In the genomic region with DNA sequence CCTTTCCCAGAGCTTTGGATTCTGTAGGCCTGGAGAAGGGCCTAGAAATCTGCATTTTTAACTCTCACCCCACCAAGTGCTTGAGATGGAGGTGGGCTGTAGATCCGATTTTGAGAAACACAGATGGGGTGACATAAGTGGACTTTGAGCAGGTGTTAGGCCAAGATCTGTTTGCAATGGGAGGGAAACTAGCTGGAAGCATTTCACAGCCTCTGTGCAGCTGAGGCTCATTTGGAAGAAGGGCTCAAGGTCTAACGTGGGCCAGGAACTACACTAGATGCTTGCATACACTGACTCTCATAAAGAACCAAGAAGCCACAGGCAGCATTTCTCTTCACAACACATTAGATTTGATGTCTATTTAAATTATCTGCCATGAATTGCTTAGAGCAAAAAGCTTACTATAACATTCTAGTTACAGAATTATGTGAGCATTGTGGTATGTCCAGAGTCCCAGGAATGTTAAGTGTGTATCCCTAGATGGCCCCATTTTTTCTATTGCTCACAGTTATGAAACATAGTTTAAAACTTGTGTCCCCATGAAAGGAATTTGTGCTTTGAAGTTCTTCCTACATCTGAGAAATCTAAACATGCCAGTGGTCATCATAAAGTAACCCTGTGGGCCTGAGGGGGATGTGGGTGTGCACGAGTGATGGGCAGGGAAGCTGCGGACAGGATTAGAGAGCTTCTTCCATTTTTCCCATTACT, we compare ENCODE assay signal across 10 cellular contexts.
A peak's percentile ranks its signal among the peaks of the same experiment; 100 is the strongest.
DNase-seq lines count a peak whose midpoint lies in the region; ATAC-seq and TF ChIP-seq lines count a peak whose summit lies in the region.
"Had no signal": no experiment of that assay in that cellular context is flagged by ENCODE, and none has a peak within 500 bp of the region (broad histone marks: within the 10 kb centered on the region; RNA-seq: fewer than 3 reads in every experiment).

No MANE protein-coding gene starts in this region.

- H3K79me1 ChIP-seq in mesenchymal stem cell (replicated peaks; ENCODE audit: low read length, poor library complexity, severe bottlenecking): no peaks in the 10 kb centered on the region

- CTCF ChIA-PET in AG04449 (lab: Yijun Ruan, JAX): interaction anchor here (0.7 to 4.6 kb wide), 18 partner anchors 9 to 320 kb away, joined by 3 to 25 read pairs (median 5); no protein-coding TSS in a partner anchor
- CTCF ChIA-PET in activated CD4-positive, alpha-beta T cell treated with anti-CD3 and anti-CD28 coated beads, Interleukin-2, amount 10 ng/mL, durations not matched to agents 7 days and 5 days (lab: Charles Lee): interaction anchor here (0.6 to 4.7 kb wide), 12 partner anchors 9 to 1490 kb away, joined by 3 to 22 read pairs (median 4); a partner anchor contains a TSS

- H3K9me3 Mint-ChIP-seq in brain: peaks cover 0 to 2% (median 0%) of the 10 kb centered on the region in 5 experiments
- peaks cover 9% of the 10 kb centered on the region for H3K9me3 Mint-ChIP-seq in activated CD4-positive, alpha-beta T cell treated with anti-CD3 and anti-CD28 coated beads, Interleukin-2, amount 10 ng/mL, durations not matched to agents 7 days and 5 days

- H3K27ac ChIP-seq in mesenchymal stem cell (ENCODE audit: low read length, poor library complexity, severe bottlenecking) (peak overlapping the region; percentile 84), uterus (no peak overlapping the region)

- peak overlapping the region; percentile 8 to 26 for H3K18ac ChIP-seq in mesenchymal stem cell (ENCODE audit: low read depth in 1 of 2, low read length in 2 of 2)

- no peak overlapping the region for H3K4me3 Mint-ChIP-seq in brain
- no peak overlapping the region for H3K4me3 Mint-ChIP-seq in activated CD4-positive, alpha-beta T cell treated with anti-CD3 and anti-CD28 coated beads, Interleukin-2, amount 10 ng/mL, durations not matched to agents 7 days and 5 days

- H4K8ac ChIP-seq in mesenchymal stem cell (ENCODE audit: low read length): no peak overlapping the region

- H3K4me1 ChIP-seq in mesenchymal stem cell (ENCODE audit: control insufficient read depth, insufficient read depth, low read depth, low read length): peaks cover 5% of the 10 kb centered on the region
- H3K4me1 ChIP-seq in uterus: no peaks in the 10 kb centered on the region

- H2AK5ac ChIP-seq in mesenchymal stem cell (ENCODE audit: low read length, severe bottlenecking): peak overlapping the region; percentile 76

- H4K91ac ChIP-seq in mesenchymal stem cell (ENCODE audit: low read length): no peak overlapping the region

- intact Hi-C loops in uterus (cut with DNase I; ENCODE audit: low total_unique reads): no loop called here

- peak overlapping the region; percentile 57 for H2BK5ac ChIP-seq in mesenchymal stem cell (ENCODE audit: low read depth, low read length, poor library complexity, severe bottlenecking)

- no peaks in the 10 kb centered on the region for H3K27me3 ChIP-seq in mesenchymal stem cell (ENCODE audit: control insufficient read depth in 1 of 2, insufficient read depth in 1 of 2, low read length in 2 of 2)
- no peaks in the 10 kb centered on the region for H3K27me3 ChIP-seq in uterus

- H2BK12ac ChIP-seq in mesenchymal stem cell (ENCODE audit: low read length in 2 of 2): peak overlapping the region; percentile 29 to 63

- H3K27ac Mint-ChIP-seq in brain: peak overlapping the region in 4 of 5 experiments; percentile 10 to 81 (median 40)
- H3K27ac Mint-ChIP-seq in activated CD4-positive, alpha-beta T cell treated with anti-CD3 and anti-CD28 coated beads, Interleukin-2, amount 10 ng/mL, durations not matched to agents 7 days and 5 days: no peak overlapping the region

- no peak overlapping the region for H2BK15ac ChIP-seq in mesenchymal stem cell (ENCODE audit: low read depth, poor library complexity, severe bottlenecking)

- no peak for TF ChIP-seq POLR2A in uterus (IDR thresholded peaks at IDR 0.05)

- peak overlapping the region; percentile 75 for H3K9ac ChIP-seq in mesenchymal stem cell (ENCODE audit: low read length)

- no peak for ATAC-seq in GM19328 (IDR thresholded peaks at IDR 0.05; ENCODE audit: unreplicated experiment)
- ATAC-seq in HG02571 (IDR thresholded peaks at IDR 0.05; ENCODE audit: unreplicated experiment): no peak
- ATAC-seq: esophagus mucosa had no signal

- no peaks in the 10 kb centered on the region for H3K36me3 Mint-ChIP-seq in brain
- peaks cover 14% of the 10 kb centered on the region for H3K36me3 Mint-ChIP-seq in activated CD4-positive, alpha-beta T cell treated with anti-CD3 and anti-CD28 coated beads, Interleukin-2, amount 10 ng/mL, durations not matched to agents 7 days and 5 days (ENCODE audit: low read depth)

- no peak overlapping the region for H3K4me3 ChIP-seq in AG04449 (ENCODE audit: low read depth, low read length)
- H3K4me3 ChIP-seq in mesenchymal stem cell (ENCODE audit: insufficient read depth in 1 of 2, low read depth in 1 of 2, low read length in 2 of 2): no peak overlapping the region
- H3K4me3 ChIP-seq in uterus: no peak overlapping the region

- no peaks in the 10 kb centered on the region for H3K27me3 Mint-ChIP-seq in brain
- no peaks in the 10 kb centered on the region for H3K27me3 Mint-ChIP-seq in activated CD4-positive, alpha-beta T cell treated with anti-CD3 and anti-CD28 coated beads, Interleukin-2, amount 10 ng/mL, durations not matched to agents 7 days and 5 days

- 15% methylated on average over 4 of the region's 4 CpGs for WGBS in mesenchymal stem cell

- no peak overlapping the region for H3K23ac ChIP-seq in mesenchymal stem cell (ENCODE audit: low read length in 2 of 2)

- DNase-seq in AG04449 (ENCODE audit: low read depth, low spot score): peak; percentile 97
- peak; percentile 59 for DNase-seq in GM04504 (ENCODE audit: low read depth)
- DNase-seq in mesenchymal stem cell: peak; percentile 78
- DNase-seq in uterus: no peak
- no peak for DNase-seq in activated CD4-positive, alpha-beta T cell treated with anti-CD3 and anti-CD28 coated beads, Interleukin-2, amount 10 ng/mL, durations not matched to agents 7 days and 5 days
- DNase-seq: NCI-H2107 had no signal

- H3K9me3 ChIP-seq in mesenchymal stem cell (ENCODE audit: control insufficient read depth, low read length): no peaks in the 10 kb centered on the region
- no peaks in the 10 kb centered on the region for H3K9me3 ChIP-seq in uterus

- peak overlapping the region in 1 of 2 experiments; percentile 48 for H3K14ac ChIP-seq in mesenchymal stem cell (ENCODE audit: low read length in 2 of 2)

- H2AFZ ChIP-seq in mesenchymal stem cell (ENCODE audit: low read depth, low read length): no peak overlapping the region

- TF ChIP-seq CTCF in AG04449 (IDR thresholded peaks at IDR 0.05; ENCODE audit: insufficient read depth, low read length, missing control alignments): no peak
- TF ChIP-seq CTCF in brain (conservative IDR thresholded peaks at IDR 0.05): no peak
- no peak for TF ChIP-seq CTCF in uterus (IDR thresholded peaks at IDR 0.05)

- H3K36me3 ChIP-seq in mesenchymal stem cell (ENCODE audit: control insufficient read depth in 1 of 2, insufficient read depth in 2 of 2, low read depth in 1 of 2, low read length in 2 of 2): no peaks in the 10 kb centered on the region
- H3K36me3 ChIP-seq in uterus: no peaks in the 10 kb centered on the region

- H3K4ac ChIP-seq in mesenchymal stem cell (ENCODE audit: low read depth in 1 of 2, low read length in 2 of 2): peak overlapping the region; percentile 53 to 73

- POLR2A ChIA-PET in AG04449 (lab: Yijun Ruan, JAX): interaction anchor here (0.7 to 3.3 kb wide), 10 partner anchors 9 to 248 kb away, joined by 3 to 25 read pairs (median 3); a partner anchor contains a TSS
- POLR2A ChIA-PET in activated CD4-positive, alpha-beta T cell treated with anti-CD3 and anti-CD28 coated beads, Interleukin-2, amount 10 ng/mL, durations not matched to agents 7 days and 5 days (lab: Charles Lee): interaction anchor here (0.6 kb wide), 1 partner anchor 83 kb away, joined by 3 read pairs; no protein-coding TSS in a partner anchor

- H2BK120ac ChIP-seq in mesenchymal stem cell (ENCODE audit: low read depth, low read length): peak overlapping the region; percentile 21

- peaks cover 34% of the 10 kb centered on the region for H3K4me1 Mint-ChIP-seq in brain
- peaks cover 53% of the 10 kb centered on the region for H3K4me1 Mint-ChIP-seq in activated CD4-positive, alpha-beta T cell treated with anti-CD3 and anti-CD28 coated beads, Interleukin-2, amount 10 ng/mL, durations not matched to agents 7 days and 5 days

- peak overlapping the region; percentile 42 for H3K4me2 ChIP-seq in mesenchymal stem cell (ENCODE audit: low read length, poor library complexity, severe bottlenecking)

Comparison
In these comparisons a context has a peak if more than half of its experiments do, and no peak if none do; other contexts are left out.
1. DNase-seq: peak in AG04449 (single experiment), GM04504 (single experiment) and mesenchymal stem cell (single experiment); none in uterus (0 of 2) and activated CD4-positive, alpha-beta T cell treated with anti-CD3 and anti-CD28 coated beads, Interleukin-2, amount 10 ng/mL, durations not matched to agents 7 days and 5 days (single experiment).